In the genomic region with DNA sequence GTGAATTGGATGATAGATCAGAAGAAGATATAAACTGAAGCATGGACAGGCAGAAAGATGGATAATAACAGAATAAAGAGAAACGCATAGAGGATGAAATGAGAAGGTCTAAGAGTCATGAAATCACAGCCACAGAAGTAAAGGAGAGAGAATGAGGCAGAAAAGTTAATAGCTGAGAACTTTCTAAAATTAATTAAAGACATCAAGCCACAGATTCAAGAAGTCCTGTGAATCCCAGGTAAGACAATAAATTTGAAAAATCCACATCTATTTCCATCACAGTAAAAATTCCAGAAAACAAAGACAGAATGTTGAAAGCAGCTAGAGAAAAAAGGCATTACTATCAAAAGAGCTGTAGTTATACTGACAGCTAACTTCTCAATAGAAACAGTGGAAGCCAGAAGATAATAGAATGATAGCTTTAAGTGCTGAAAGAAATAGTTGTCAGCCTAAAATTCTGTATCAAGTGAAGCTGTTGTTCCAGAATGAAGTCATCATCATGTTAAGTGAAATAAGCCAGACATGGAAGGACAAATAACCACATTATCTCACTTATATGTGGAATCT, we compare ENCODE assay signal across 27 cellular contexts.
"Had no signal": no experiment of that assay in that cellular context is flagged by ENCODE, and none has a peak within 500 bp of the region (broad histone marks: within the 10 kb centered on the region; RNA-seq: fewer than 3 reads in every experiment).

No MANE protein-coding gene starts in this region.

- H3K9ac ChIP-seq: neural progenitor cell had no signal

- H2AFZ ChIP-seq: neural progenitor cell had no signal

- DNase-seq: hippocampal formation; kidney; left colon; left lung; mesendoderm; naive B cell; natural killer cell; nephron progenitor cell; ovary; retina; right cardiac atrium; sigmoid colon; small intestine; spleen; stimulated activated CD4-positive, alpha-beta T cell treated with anti-CD3 and anti-CD28 coated beads, Interleukin-4, amount 100 ng/mL, for 4 hours; stimulated activated CD8-positive, alpha-beta memory T cell treated with anti-CD3 and anti-CD28 coated beads, Interleukin-4, amount 100 ng/mL, for 48 hours; stimulated activated naive CD4-positive, alpha-beta T cell treated with Interleukin-2 at 50 U/mL for 16 hours; stimulated activated naive CD8-positive, alpha-beta T cell treated with anti-CD3 and anti-CD28 coated beads, Interleukin-15, amount 100 ng/mL, for 72 hours; substantia nigra; uterus had no signal

- H3K27ac Mint-ChIP-seq: mesothelial cell of epicardium; naive B cell; natural killer cell; nephron progenitor cell; neural progenitor cell; stimulated activated memory B cell treated with anti-CD40 and anti-IgM and Interleukin-4, amounts not matched to agents 10 μg/mL and 1 μg/mL and 100 μg/mL, for 72 hours; type B pancreatic cell had no signal

- H3K36me3 ChIP-seq: left lung, neural progenitor cell, ovary, prostate gland, sigmoid colon, spleen, tibial nerve, uterus had no signal

- H3K9me3 ChIP-seq: ovary, prostate gland had no signal

- FAIRE-seq: kidney, small intestine had no signal

- H3K4me1 ChIP-seq: left lung, neural progenitor cell, prostate gland, uterus had no signal

- H3K27ac ChIP-seq: left lung, neural progenitor cell, ovary, prostate gland, sigmoid colon, spleen, tibial nerve, uterus had no signal

- H3K27me3 Mint-ChIP-seq: stimulated activated naive CD8-positive, alpha-beta T cell treated with anti-CD3 and anti-CD28 coated beads, Interleukin-15, amount 100 ng/mL, for 72 hours; type B pancreatic cell had no signal

- H3K4me2 ChIP-seq: neural progenitor cell had no signal

- H3K4me1 Mint-ChIP-seq: naive B cell; natural killer cell; neural progenitor cell; stimulated activated memory B cell treated with anti-CD40 and anti-IgM and Interleukin-4, amounts not matched to agents 10 μg/mL and 1 μg/mL and 100 μg/mL, for 72 hours; stimulated activated naive CD8-positive, alpha-beta T cell treated with anti-CD3 and anti-CD28 coated beads, Interleukin-15, amount 100 ng/mL, for 72 hours had no signal

- ATAC-seq: left colon; left lung; natural killer cell; right cardiac atrium; stimulated activated memory B cell treated with anti-CD40 and anti-IgM and Interleukin-4, amounts not matched to agents 10 μg/mL and 1 μg/mL and 100 μg/mL, for 72 hours; stimulated activated naive CD8-positive, alpha-beta T cell treated with anti-CD3 and anti-CD28 coated beads, Interleukin-15, amount 100 ng/mL, for 72 hours had no signal

- H3K4me3 Mint-ChIP-seq: mesothelial cell of epicardium; naive B cell; natural killer cell; nephron progenitor cell; neural progenitor cell; stimulated activated memory B cell treated with anti-CD40 and anti-IgM and Interleukin-4, amounts not matched to agents 10 μg/mL and 1 μg/mL and 100 μg/mL, for 72 hours; stimulated activated naive CD8-positive, alpha-beta T cell treated with anti-CD3 and anti-CD28 coated beads, Interleukin-15, amount 100 ng/mL, for 72 hours; type B pancreatic cell had no signal

- H3K27me3 ChIP-seq: left lung, neural progenitor cell, ovary, sigmoid colon, spleen, tibial nerve, uterus had no signal

- H3K4me3 ChIP-seq: left lung, lung, neural progenitor cell, ovary, prostate gland, sigmoid colon, spleen, tibial nerve, uterus had no signal
